1 cellular context compared by ENCODE assay signal in the genomic region with DNA sequence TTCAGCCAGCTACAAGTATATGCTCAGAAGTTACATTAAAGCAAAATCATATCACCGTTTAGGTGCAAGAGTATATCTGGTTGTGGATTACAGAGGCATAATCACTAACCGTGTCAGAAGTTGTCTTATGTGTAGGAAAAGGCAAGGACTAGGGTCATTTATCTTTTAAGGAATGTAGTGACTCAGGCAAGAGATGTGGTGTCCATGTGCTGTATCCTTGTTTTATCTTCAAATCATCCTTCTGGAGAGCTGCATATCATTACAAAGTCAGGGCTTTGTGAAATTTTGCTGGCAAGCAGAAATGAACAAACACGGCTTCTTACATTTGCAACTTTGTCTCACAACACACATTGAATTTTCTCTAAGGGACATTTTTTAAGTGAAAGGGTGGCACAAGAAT.
TF ChIP-seq lines count a peak whose summit lies in the region.

No MANE protein-coding gene starts in this region.

TF ChIP-seq in H1, 55 proteins besides CTCF, POLR2A, EP300 and RAD21:
- TF ChIP-seq TEAD4 (IDR thresholded peaks at IDR 0.05; ENCODE audit: low read depth, low read length) (no peak), EZH2 (IDR thresholded peaks at IDR 0.05; ENCODE audit: low read depth, low read length, severe bottlenecking) (no peak), RNF2 (IDR thresholded peaks at IDR 0.05; ENCODE audit: borderline replicate concordance, low read depth, low read length, missing control alignments, poor library complexity, severe bottlenecking) (no peak), YY1 (IDR thresholded peaks at IDR 0.05; ENCODE audit: low read depth, low read length) (no peak), HDAC6 (IDR thresholded peaks at IDR 0.05; ENCODE audit: low read depth, low read length) (no peak), JUN (IDR thresholded peaks at IDR 0.05; ENCODE audit: low read depth, low read length) (no peak), CTBP2 (IDR thresholded peaks at IDR 0.05; ENCODE audit: borderline replicate concordance, insufficient read depth, insufficient read length, low read length) (no peak)
- TF ChIP-seq, protein P1, sequence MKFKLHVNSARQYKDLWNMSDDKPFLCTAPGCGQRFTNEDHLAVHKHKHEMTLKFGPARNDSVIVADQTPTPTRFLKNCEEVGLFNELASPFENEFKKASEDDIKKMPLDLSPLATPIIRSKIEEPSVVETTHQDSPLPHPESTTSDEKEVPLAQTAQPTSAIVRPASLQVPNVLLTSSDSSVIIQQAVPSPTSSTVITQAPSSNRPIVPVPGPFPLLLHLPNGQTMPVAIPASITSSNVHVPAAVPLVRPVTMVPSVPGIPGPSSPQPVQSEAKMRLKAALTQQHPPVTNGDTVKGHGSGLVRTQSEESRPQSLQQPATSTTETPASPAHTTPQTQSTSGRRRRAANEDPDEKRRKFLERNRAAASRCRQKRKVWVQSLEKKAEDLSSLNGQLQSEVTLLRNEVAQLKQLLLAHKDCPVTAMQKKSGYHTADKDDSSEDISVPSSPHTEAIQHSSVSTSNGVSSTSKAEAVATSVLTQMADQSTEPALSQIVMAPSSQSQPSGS (IDR thresholded peaks at IDR 0.05; ENCODE audit: low read length): no peak
